Comparison of ENCODE assay signal across 8 cellular contexts in the genomic region with DNA sequence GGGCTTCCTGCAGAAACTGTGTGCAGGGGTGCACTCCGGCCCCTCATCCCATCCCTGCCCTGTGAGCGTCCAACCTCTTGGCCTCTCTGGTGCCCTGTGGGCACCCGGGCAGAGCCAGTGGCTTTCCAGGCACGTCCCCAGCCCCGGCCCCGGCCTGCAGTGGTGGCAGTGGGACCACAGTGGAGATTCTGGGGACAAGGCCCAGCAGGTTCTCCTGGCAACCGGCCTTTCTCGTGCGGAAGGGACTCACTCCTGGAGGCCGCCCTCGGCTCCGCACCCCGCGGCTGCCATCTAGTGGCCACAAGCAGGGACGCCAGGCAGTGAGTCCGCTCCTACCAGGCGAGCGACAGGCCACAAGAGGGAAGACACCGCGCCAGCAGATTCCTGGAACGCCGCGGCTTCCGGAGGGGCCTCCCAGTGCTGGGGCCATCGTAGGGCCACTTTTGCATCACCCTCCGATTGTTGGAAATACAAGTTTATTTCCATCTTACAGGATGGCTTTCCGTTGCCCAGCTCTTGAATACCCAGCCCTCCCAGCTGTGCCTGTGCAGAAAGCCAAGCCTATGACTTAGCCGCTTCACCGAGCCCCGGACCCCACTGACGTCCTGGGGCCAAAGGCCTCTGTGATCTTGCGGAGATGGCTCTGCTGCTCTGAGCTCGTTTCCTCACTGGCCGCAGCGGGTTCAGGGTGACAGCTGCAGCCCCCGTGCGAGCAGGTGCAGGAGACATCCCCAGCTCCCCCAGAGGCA.
DNase-seq lines count a peak whose midpoint lies in the region; ATAC-seq lines count a peak whose summit lies in the region.

No MANE protein-coding gene starts in this region.

- H3K9me3 Mint-ChIP-seq in activated CD8-positive, alpha-beta memory T cell treated with anti-CD3 and anti-CD28 coated beads, Interleukin-2, amount 10 ng/mL, durations not matched to agents 7 days and 5 days (ENCODE audit: low read depth) = peaks cover 6% of the 10 kb centered on the region

- DNase-seq in COLO668 (lab: John Stamatoyannopoulos, UW; ENCODE audit: unreplicated experiment) = peak; percentile 34
- DNase-seq in HT-29 (ENCODE audit: low spot score) = peak; percentile 67
- DNase-seq in NOMO-1 treated with DMSO at 0.1 percent for 48 hours (lab: John Stamatoyannopoulos, UW; ENCODE audit: unreplicated experiment) = peak; percentile 41
- DNase-seq in activated CD8-positive, alpha-beta memory T cell treated with anti-CD3 and anti-CD28 coated beads, Interleukin-2, amount 10 ng/mL, durations not matched to agents 7 days and 5 days = peak; percentile 69
- DNase-seq in epidermal melanocyte (ENCODE audit: insufficient read length, low spot score) = peak; percentile 79
- DNase-seq in midbrain (lab: John Stamatoyannopoulos, UW) = peak; percentile 74
- peak; percentile 45 to 57 for DNase-seq in stimulated activated CD8-positive, alpha-beta memory T cell treated with anti-CD3 and anti-CD28 coated beads, Interleukin-2, amount 100 ng/mL, for 48 hours (ENCODE audit: low read depth in 2 of 2)

- no peaks in the 10 kb centered on the region for H3K36me3 Mint-ChIP-seq in activated CD8-positive, alpha-beta memory T cell treated with anti-CD3 and anti-CD28 coated beads, Interleukin-2, amount 10 ng/mL, durations not matched to agents 7 days and 5 days

- peak; percentile 83 for ATAC-seq in activated CD8-positive, alpha-beta memory T cell treated with anti-CD3 and anti-CD28 coated beads, Interleukin-2, amount 10 ng/mL, durations not matched to agents 7 days and 5 days
- ATAC-seq in HG03469 (IDR thresholded peaks at IDR 0.05; ENCODE audit: unreplicated experiment) = no peak

- H3K27ac Mint-ChIP-seq in activated CD8-positive, alpha-beta memory T cell treated with anti-CD3 and anti-CD28 coated beads, Interleukin-2, amount 10 ng/mL, durations not matched to agents 7 days and 5 days = no peak overlapping the region

- no peaks in the 10 kb centered on the region for H3K4me1 Mint-ChIP-seq in activated CD8-positive, alpha-beta memory T cell treated with anti-CD3 and anti-CD28 coated beads, Interleukin-2, amount 10 ng/mL, durations not matched to agents 7 days and 5 days

- CTCF ChIA-PET in activated CD8-positive, alpha-beta memory T cell treated with anti-CD3 and anti-CD28 coated beads, Interleukin-2, amount 10 ng/mL, durations not matched to agents 7 days and 5 days (lab: Charles Lee) = interaction anchor here (0.5 to 1.1 kb wide), 3 partner anchors 288 to 520 kb away, joined by 3 to 8 read pairs (median 3); no protein-coding TSS in a partner anchor

- no peak overlapping the region for H3K4me3 Mint-ChIP-seq in activated CD8-positive, alpha-beta memory T cell treated with anti-CD3 and anti-CD28 coated beads, Interleukin-2, amount 10 ng/mL, durations not matched to agents 7 days and 5 days

- H3K27me3 Mint-ChIP-seq in activated CD8-positive, alpha-beta memory T cell treated with anti-CD3 and anti-CD28 coated beads, Interleukin-2, amount 10 ng/mL, durations not matched to agents 7 days and 5 days = peaks cover 7% of the 10 kb centered on the region
